Comparison of ENCODE assay signal across 8 cellular contexts in genomic region chr1:35882945-35883680, GRCh38. TPM values are rescaled to one million over a fixed set of nuclear protein-coding genes. Genes with fewer than 3 reads are reported as not detected.
DNase-seq lines count a peak whose midpoint lies in the region; FAIRE-seq and TF ChIP-seq lines count a peak whose summit lies in the region.

Gene AGO1 (plus strand): TSS chr1:35883209. CDS start chr1:35883422, 213 bp downstream.

- H3K27ac Mint-ChIP-seq in HFFc6: peak within 1 kb of the TSS; percentile 60

- TF ChIP-seq CTCF in HFFc6 (IDR thresholded peaks at IDR 0.05) (peak; percentile 97), neutrophil (IDR thresholded peaks at IDR 0.05) (peak; percentile 99), subcutaneous adipose tissue (IDR thresholded peaks at IDR 0.05; ENCODE audit: low read depth) (no peak)

- FAIRE-seq in frontal cortex (lab: Jason Lieb, UNC): no peak

- no peaks in the 10 kb centered on the region for H3K36me3 Mint-ChIP-seq in HFFc6 (ENCODE audit: low read depth)

- H3K9me3 ChIP-seq in neutrophil: no peaks in the 10 kb centered on the region

- no peaks in the 10 kb centered on the region for H3K36me3 ChIP-seq in neutrophil

- H3K27me3 Mint-ChIP-seq in HFFc6 (ENCODE audit: insufficient read depth): 0 out of 2 replicates have a peak, but pooled peaks cover 5% of the 10 kb centered on the region

- peak; percentile 89 for DNase-seq in HFFc6
- DNase-seq in NAMALWA (ENCODE audit: low spot score): peak; percentile 95
- DNase-seq in SK-MEL-5 (ENCODE audit: low read depth, low spot score): peak; percentile 92
- DNase-seq in activated naive CD4-positive, alpha-beta T cell treated with Interleukin-2 at 50 U/mL for 16 hours: peak; percentile 98
- DNase-seq in frontal cortex (ENCODE audit: low spot score in 2 of 2): peak; percentile 98 to 99

- H3K4me1 Mint-ChIP-seq in HFFc6 (ENCODE audit: low read depth): peaks cover 44% of the 10 kb centered on the region

- H3K27me3 ChIP-seq in neutrophil: no peaks in the 10 kb centered on the region

- H3K4me1 ChIP-seq in neutrophil (ENCODE audit: control insufficient read depth in 1 of 2, insufficient read depth in 1 of 2, low read depth in 1 of 2, low read length in 1 of 2): peaks cover 41 to 43% of the 10 kb centered on the region in 2 experiments

- in situ Hi-C loops in SK-MEL-5 (cut with HindIII; ENCODE audit: low pct_unique_long_range_greater_than_20kb, low sequenced_read_pairs): no loop called here

- H3K4me3 ChIP-seq in GM08714 (ENCODE audit: low read length): peak within 1 kb of the TSS; percentile 89
- H3K4me3 ChIP-seq in neutrophil (ENCODE audit: low read depth in 1 of 2, low read length in 1 of 2): peak within 1 kb of the TSS; percentile 93 to 99

- no peaks in the 10 kb centered on the region for H3K9me3 Mint-ChIP-seq in HFFc6

- H3K4me3 Mint-ChIP-seq in HFFc6: peak within 1 kb of the TSS; percentile 93

- H3K27ac ChIP-seq in neutrophil: peak within 1 kb of the TSS; percentile 70

RNA-seq across cellular contexts. Expression of gene AGO1, which starts in this region (rescaled TPM):
- 10 to 100 TPM; 24.7 to 30.6 (median 27.4) TPM for total RNA-seq in HFFc6 (2021; fragmentation: NEBNext Ultra II Directional; extraction: Animal tissue kit (Norgen Biotek cat#: 25700))
- 10.1 and 13.4 TPM in 2 replicates for total RNA-seq in SK-MEL-5 (2014; rRNA removed; shearing (Covaris generic))
- polyA plus RNA-seq in SK-MEL-5 (2015; cell fraction: cytosol; rRNA removed): 15.7 and 22.6 TPM in 2 replicates
- polyA plus RNA-seq in SK-MEL-5 (2015; cell fraction: nucleus; rRNA removed): 10.8 and 15.5 TPM in 2 replicates
- 12.2 TPM for total RNA-seq in frontal cortex
- total RNA-seq in subcutaneous adipose tissue: 10 to 100 TPM; 13.2 to 26.3 (median 20.1) TPM

Comparison
In these comparisons a context has a peak if more than half of its experiments do, and no peak if none do; other contexts are left out.
1. Peak in every context shown above with its lines: DNase-seq, H3K4me3 ChIP-seq and H3K27ac ChIP-seq.